8 cellular contexts compared by ENCODE assay signal in the genomic region with DNA sequence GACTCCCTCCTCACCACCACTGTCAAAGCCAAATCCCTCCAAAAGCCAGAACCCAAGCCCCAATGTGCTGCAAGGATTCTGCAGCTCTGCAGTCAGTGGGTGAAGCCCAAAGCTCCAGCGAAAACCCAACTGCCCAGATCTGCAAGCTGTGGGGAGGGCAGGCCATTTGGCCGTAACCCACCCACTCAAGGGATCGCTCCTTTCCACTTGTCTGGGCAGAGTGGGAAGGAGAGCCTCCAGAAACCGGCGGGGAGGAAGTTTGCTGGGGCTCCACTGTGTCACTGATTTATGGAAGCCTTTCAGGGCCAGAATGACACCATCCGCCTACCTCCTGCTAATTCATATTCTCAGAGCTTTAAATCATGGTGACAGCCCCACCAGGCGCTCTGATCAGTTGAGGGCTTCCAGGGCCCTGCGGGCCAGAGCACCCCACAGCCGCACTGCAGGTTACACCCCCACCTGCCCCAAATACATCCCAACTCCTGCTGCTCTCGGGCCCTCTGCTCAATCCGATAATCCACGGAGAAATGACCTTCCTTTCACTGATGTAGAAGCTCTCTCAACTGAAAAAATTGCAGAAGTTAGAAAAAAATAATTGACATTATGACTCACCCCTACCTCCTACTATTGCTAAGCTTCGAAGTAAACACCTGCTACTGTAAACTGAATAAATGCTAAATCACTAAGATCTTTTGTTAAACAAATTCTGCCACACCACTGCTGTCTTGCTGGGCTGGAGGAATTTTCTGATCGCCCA. TPM values are rescaled to one million over a fixed set of nuclear protein-coding genes. Genes with fewer than 3 reads are reported as not detected.
A peak's percentile ranks its signal among the peaks of the same experiment; 100 is the strongest.
DNase-seq lines count a peak whose midpoint lies in the region; ATAC-seq, FAIRE-seq and TF ChIP-seq lines count a peak whose summit lies in the region.

No MANE protein-coding gene starts in this region.

- H3K36me3 Mint-ChIP-seq in astrocyte (ENCODE audit: low read depth, unreplicated experiment) (no peaks in the 10 kb centered on the region), neural progenitor cell (no peaks in the 10 kb centered on the region)

- H2AFZ ChIP-seq in astrocyte (ENCODE audit: low read depth, low read length) = no peak overlapping the region
- H2AFZ ChIP-seq in neural progenitor cell (replicated peaks) = no peak overlapping the region

- no peak for FAIRE-seq in astrocyte (lab: Jason Lieb, UNC)
- FAIRE-seq in small intestine (lab: Jason Lieb, UNC) = no peak

- no peak for TF ChIP-seq CTCF in astrocyte (IDR thresholded peaks at IDR 0.05; ENCODE audit: insufficient read depth, low read depth, low read length)
- TF ChIP-seq CTCF in neural progenitor cell (IDR thresholded peaks at IDR 0.05) = no peak
- TF ChIP-seq CTCF in testis (IDR thresholded peaks at IDR 0.05) = no peak

- WGBS in testis, 2 donors = 48 to 59% methylated on average over 10 to 14 of the region's 14 CpGs
- WGBS in small intestine, 3 donors = 62 to 74% (median 66%) methylated on average over 14 of the region's 14 CpGs

- H3K9me3 Mint-ChIP-seq in astrocyte (ENCODE audit: unreplicated experiment) (no peaks in the 10 kb centered on the region), neural progenitor cell (peaks cover 4% of the 10 kb centered on the region)

- intact Hi-C loops in testis (cut with DNase I; ENCODE audit: low total_unique reads) = no loop called here

- H3K79me2 ChIP-seq in astrocyte (ENCODE audit: insufficient read depth, low read length) = no peaks in the 10 kb centered on the region
- H3K79me2 ChIP-seq in neural progenitor cell (ENCODE audit: low read depth) = no peaks in the 10 kb centered on the region

- peaks cover 24% of the 10 kb centered on the region for H3K27me3 ChIP-seq in astrocyte (ENCODE audit: insufficient read depth, low read length)
- no peaks in the 10 kb centered on the region for H3K27me3 ChIP-seq in neural progenitor cell
- no peaks in the 10 kb centered on the region for H3K27me3 ChIP-seq in testis
- H3K27me3 ChIP-seq in small intestine (ENCODE audit: control insufficient read depth in 2 of 2, insufficient read depth in 2 of 2, low read length in 2 of 2) = no peaks in the 10 kb centered on the region

- ATAC-seq in GM18499 (IDR thresholded peaks at IDR 0.05; ENCODE audit: insufficient read depth, unreplicated experiment) = peak; percentile 75
- ATAC-seq in HG03175 (IDR thresholded peaks at IDR 0.05; ENCODE audit: unreplicated experiment) = peak; percentile 79
- ATAC-seq in GM18870 (IDR thresholded peaks at IDR 0.05; ENCODE audit: unreplicated experiment) = no peak

- H3K36me3 ChIP-seq in astrocyte (ENCODE audit: insufficient read depth, low read length) (no peaks in the 10 kb centered on the region), neural progenitor cell (no peaks in the 10 kb centered on the region), testis (ENCODE audit: low read depth, missing control alignments) (no peaks in the 10 kb centered on the region), small intestine (ENCODE audit: control insufficient read depth in 2 of 2, insufficient read depth in 2 of 2, low read length in 2 of 2) (no peaks in the 10 kb centered on the region)

- H3K27me3 Mint-ChIP-seq in astrocyte (ENCODE audit: low read depth, unreplicated experiment) (peaks cover 14% of the 10 kb centered on the region), neural progenitor cell (ENCODE audit: insufficient read depth, low read depth) (peaks cover 6% of the 10 kb centered on the region)

- H3K9ac ChIP-seq in astrocyte (ENCODE audit: low read length) (no peak overlapping the region), neural progenitor cell (no peak overlapping the region)

- H4K20me1 ChIP-seq in astrocyte (ENCODE audit: insufficient read depth, low read length) (no peaks in the 10 kb centered on the region), neural progenitor cell (ENCODE audit: low read depth) (no peaks in the 10 kb centered on the region)

- H3K4me3 Mint-ChIP-seq in astrocyte (ENCODE audit: unreplicated experiment) = no peak overlapping the region
- H3K4me3 Mint-ChIP-seq in neural progenitor cell = peak overlapping the region; percentile 31

- H3F3A ChIP-seq in neural progenitor cell (ENCODE audit: low read depth) = peaks cover 46% of the 10 kb centered on the region

- peak overlapping the region; percentile 30 for H3K27ac Mint-ChIP-seq in astrocyte (ENCODE audit: unreplicated experiment)
- H3K27ac Mint-ChIP-seq in neural progenitor cell = no peak overlapping the region

- H3K4me3 ChIP-seq in astrocyte (ENCODE audit: insufficient read depth, low read depth, low read length) = no peak overlapping the region
- no peak overlapping the region for H3K4me3 ChIP-seq in neural progenitor cell
- no peak overlapping the region for H3K4me3 ChIP-seq in testis
- no peak overlapping the region for H3K4me3 ChIP-seq in small intestine (ENCODE audit: low read depth in 1 of 2, low read length in 2 of 2)

- H3K27ac ChIP-seq in astrocyte (ENCODE audit: low read depth, low read length) = no peak overlapping the region
- no peak overlapping the region for H3K27ac ChIP-seq in neural progenitor cell
- peak overlapping the region in 1 of 2 donors; percentile 53 for H3K27ac ChIP-seq in testis
- peak overlapping the region in 1 of 2 donors; percentile 67 for H3K27ac ChIP-seq in small intestine (ENCODE audit: low read depth in 1 of 2, low read length in 1 of 2)

- no peaks in the 10 kb centered on the region for H3K9me3 ChIP-seq in astrocyte (ENCODE audit: insufficient read depth, low read depth, low read length)
- no peaks in the 10 kb centered on the region for H3K9me3 ChIP-seq in neural progenitor cell (ENCODE audit: low read depth)
- no peaks in the 10 kb centered on the region for H3K9me3 ChIP-seq in testis
- H3K9me3 ChIP-seq in small intestine (ENCODE audit: control insufficient read depth, low read depth) = no peaks in the 10 kb centered on the region

- no peak for DNase-seq in astrocyte (ENCODE audit: low read depth)
- DNase-seq in neural progenitor cell (ENCODE audit: low spot score) = no peak
- no peak for DNase-seq in testis
- no peak for DNase-seq in NCI-H82 treated with DMSO at 0.1 percent for 48 hours (lab: John Stamatoyannopoulos, UW; ENCODE audit: unreplicated experiment)
- no peak for DNase-seq in small intestine

- H3K4me1 Mint-ChIP-seq in astrocyte (ENCODE audit: low read depth, unreplicated experiment) = peaks cover 30% of the 10 kb centered on the region
- H3K4me1 Mint-ChIP-seq in neural progenitor cell = peaks cover 54% of the 10 kb centered on the region

- H3K4me2 ChIP-seq in astrocyte (ENCODE audit: low read length) (peak overlapping the region; percentile 65), neural progenitor cell (peak overlapping the region; percentile 51)

- peaks cover 21% of the 10 kb centered on the region for H3K4me1 ChIP-seq in astrocyte (ENCODE audit: insufficient read depth, low read length)
- H3K4me1 ChIP-seq in neural progenitor cell = peaks cover 47% of the 10 kb centered on the region
- H3K4me1 ChIP-seq in testis = peaks cover 24% of the 10 kb centered on the region
- peaks cover 0 to 3% of the 10 kb centered on the region in 2 donors for H3K4me1 ChIP-seq in small intestine (ENCODE audit: control insufficient read depth in 2 of 2, insufficient read depth in 1 of 2, low read depth in 1 of 2, low read length in 1 of 2)

- no peak for TF ChIP-seq POLR2A in testis (IDR thresholded peaks at IDR 0.05)

RNA-seq across cellular contexts. Expression of a gene that starts 40.6 kb away (rescaled TPM):
- total RNA-seq in astrocyte = 55.0 and 58.6 TPM in 2 replicates
- 44.1 and 48.3 TPM in 2 replicates for total RNA-seq in neural progenitor cell (ENCODE audit: low replicate concordance)
- 10 to 100 TPM; 27.2 to 30.2 TPM for total RNA-seq in testis
- polyA plus RNA-seq in testis (ENCODE audit: insufficient read depth, low read depth, low replicate concordance) = 55.1 TPM
- polyA plus RNA-seq in small intestine = 10 to 100 TPM; 30.0 to 37.6 (median 31.9) TPM
